In genomic region chr15:70271422-70272088, GRCh38 we compare ENCODE assay signal across 8 cellular contexts.
A peak's percentile ranks its signal among the peaks of the same experiment; 100 is the strongest.
DNase-seq lines count a peak whose midpoint lies in the region; ATAC-seq and TF ChIP-seq lines count a peak whose summit lies in the region.

No MANE protein-coding gene starts in this region.

- no peak overlapping the region for H4K91ac ChIP-seq in neuronal stem cell (ENCODE audit: low read depth, low read length, poor library complexity)

- H3K4me2 ChIP-seq in neuronal stem cell (ENCODE audit: insufficient read depth, low read length, poor library complexity, severe bottlenecking) = no peak overlapping the region

- peak; percentile 96 for DNase-seq in EH (ENCODE audit: low read depth)
- peak; percentile 11 for DNase-seq in NCI-H2227 (lab: John Stamatoyannopoulos, UW; ENCODE audit: unreplicated experiment)
- peak; percentile 99 for DNase-seq in choroid plexus epithelial cell (ENCODE audit: low read depth)
- DNase-seq in neuronal stem cell (ENCODE audit: low spot score) = peak; percentile 43
- no peak for DNase-seq in stimulated activated CD8-positive, alpha-beta memory T cell treated with anti-CD3 and anti-CD28 coated beads, Interleukin-4, amount 100 ng/mL, for 48 hours
- no peak for DNase-seq in NCI-H510A treated with DMSO at 0.1 percent for 48 hours (lab: John Stamatoyannopoulos, UW)
- DNase-seq in COLO668 (lab: John Stamatoyannopoulos, UW; ENCODE audit: unreplicated experiment) = no peak

- H2BK120ac ChIP-seq in neuronal stem cell (ENCODE audit: low read depth, low read length) = no peak overlapping the region

- no peak overlapping the region for H3K4me3 ChIP-seq in choroid plexus epithelial cell (ENCODE audit: low read depth, low read length)
- no peak overlapping the region for H3K4me3 ChIP-seq in neuronal stem cell (ENCODE audit: low read length in 2 of 2)

- H3K14ac ChIP-seq in neuronal stem cell (ENCODE audit: low read length) = no peak overlapping the region

- peaks cover 5 to 30% of the 10 kb centered on the region in 2 donors for H3K4me1 ChIP-seq in neuronal stem cell (ENCODE audit: control insufficient read depth in 2 of 2, insufficient read depth in 1 of 2, low read depth in 1 of 2, low read length in 2 of 2)

- no peak overlapping the region for H3K27ac ChIP-seq in neuronal stem cell (replicated peaks; ENCODE audit: low read length)

- H2AFZ ChIP-seq in neuronal stem cell (ENCODE audit: low read length) = no peak overlapping the region

- no peak overlapping the region for H3K18ac ChIP-seq in neuronal stem cell (ENCODE audit: low read length)

- H4K8ac ChIP-seq in neuronal stem cell (ENCODE audit: low read depth, low read length) = no peak overlapping the region

- H2BK12ac ChIP-seq in neuronal stem cell (ENCODE audit: low read length) = no peak overlapping the region

- TF ChIP-seq CTCF in choroid plexus epithelial cell (conservative IDR thresholded peaks at IDR 0.05; ENCODE audit: low read depth, low read length) = no peak

- H3K79me1 ChIP-seq in neuronal stem cell (ENCODE audit: low read depth, low read length) = no peaks in the 10 kb centered on the region

- ATAC-seq in HG02610 (IDR thresholded peaks at IDR 0.05; ENCODE audit: unreplicated experiment) = no peak

- H3K27me3 ChIP-seq in neuronal stem cell (ENCODE audit: control insufficient read depth in 3 of 3, insufficient read depth in 3 of 3, low read depth in 1 of 3, low read length in 3 of 3) = peaks cover 0 to 18% (median 0%) of the 10 kb centered on the region in 3 experiments

- H2BK5ac ChIP-seq in neuronal stem cell (ENCODE audit: low read length) = no peak overlapping the region

- no peak overlapping the region for H3K23ac ChIP-seq in neuronal stem cell (ENCODE audit: low read depth, low read length, poor library complexity)

- H2AK5ac ChIP-seq in neuronal stem cell (ENCODE audit: low read depth, low read length) = no peak overlapping the region

- no peak overlapping the region for H3K4ac ChIP-seq in neuronal stem cell (ENCODE audit: low read length)

- no peaks in the 10 kb centered on the region for H3K36me3 ChIP-seq in neuronal stem cell (replicated peaks in 1 of 2; ENCODE audit: control insufficient read depth in 2 of 2, insufficient read depth in 2 of 2, low read length in 2 of 2)

- no peak overlapping the region for H2BK15ac ChIP-seq in neuronal stem cell (ENCODE audit: low read length)

- no peaks in the 10 kb centered on the region for H3K9me3 ChIP-seq in neuronal stem cell (replicated peaks in 1 of 2; ENCODE audit: control insufficient read depth in 2 of 2, insufficient read depth in 1 of 2, low read depth in 1 of 2, low read length in 2 of 2)

- no CpG with 5 or more reads among the region's 3 CpGs for WGBS in neuronal stem cell (ENCODE audit: extremely low coverage in 2 of 2, insufficient read length in 2 of 2, insufficient replicate concordance in 1 of 2), 2 donors

- no peak overlapping the region for H3K9ac ChIP-seq in neuronal stem cell (ENCODE audit: low read depth, low read length, poor library complexity)

Comparison
In these comparisons a context has a peak if more than half of its experiments do, and no peak if none do; other contexts are left out.
1. DNase-seq: peak in EH (single experiment), NCI-H2227 (single experiment), choroid plexus epithelial cell (single experiment) and neuronal stem cell (single experiment); none in stimulated activated CD8-positive, alpha-beta memory T cell treated with anti-CD3 and anti-CD28 coated beads, Interleukin-4, amount 100 ng/mL, for 48 hours (single experiment), NCI-H510A treated with DMSO at 0.1 percent for 48 hours (single experiment) and COLO668 (single experiment).